ENCODE assay signal across 1 cellular context in genomic region chr19:10870501-10870954, GRCh38.
TF ChIP-seq lines count a peak whose summit lies in the region.

No MANE protein-coding gene starts in this region.

TF ChIP-seq in K562, 482 proteins besides CTCF, POLR2A, EP300 and RAD21 (continued from another document and continues in another):
- TF ChIP-seq, protein P1, sequence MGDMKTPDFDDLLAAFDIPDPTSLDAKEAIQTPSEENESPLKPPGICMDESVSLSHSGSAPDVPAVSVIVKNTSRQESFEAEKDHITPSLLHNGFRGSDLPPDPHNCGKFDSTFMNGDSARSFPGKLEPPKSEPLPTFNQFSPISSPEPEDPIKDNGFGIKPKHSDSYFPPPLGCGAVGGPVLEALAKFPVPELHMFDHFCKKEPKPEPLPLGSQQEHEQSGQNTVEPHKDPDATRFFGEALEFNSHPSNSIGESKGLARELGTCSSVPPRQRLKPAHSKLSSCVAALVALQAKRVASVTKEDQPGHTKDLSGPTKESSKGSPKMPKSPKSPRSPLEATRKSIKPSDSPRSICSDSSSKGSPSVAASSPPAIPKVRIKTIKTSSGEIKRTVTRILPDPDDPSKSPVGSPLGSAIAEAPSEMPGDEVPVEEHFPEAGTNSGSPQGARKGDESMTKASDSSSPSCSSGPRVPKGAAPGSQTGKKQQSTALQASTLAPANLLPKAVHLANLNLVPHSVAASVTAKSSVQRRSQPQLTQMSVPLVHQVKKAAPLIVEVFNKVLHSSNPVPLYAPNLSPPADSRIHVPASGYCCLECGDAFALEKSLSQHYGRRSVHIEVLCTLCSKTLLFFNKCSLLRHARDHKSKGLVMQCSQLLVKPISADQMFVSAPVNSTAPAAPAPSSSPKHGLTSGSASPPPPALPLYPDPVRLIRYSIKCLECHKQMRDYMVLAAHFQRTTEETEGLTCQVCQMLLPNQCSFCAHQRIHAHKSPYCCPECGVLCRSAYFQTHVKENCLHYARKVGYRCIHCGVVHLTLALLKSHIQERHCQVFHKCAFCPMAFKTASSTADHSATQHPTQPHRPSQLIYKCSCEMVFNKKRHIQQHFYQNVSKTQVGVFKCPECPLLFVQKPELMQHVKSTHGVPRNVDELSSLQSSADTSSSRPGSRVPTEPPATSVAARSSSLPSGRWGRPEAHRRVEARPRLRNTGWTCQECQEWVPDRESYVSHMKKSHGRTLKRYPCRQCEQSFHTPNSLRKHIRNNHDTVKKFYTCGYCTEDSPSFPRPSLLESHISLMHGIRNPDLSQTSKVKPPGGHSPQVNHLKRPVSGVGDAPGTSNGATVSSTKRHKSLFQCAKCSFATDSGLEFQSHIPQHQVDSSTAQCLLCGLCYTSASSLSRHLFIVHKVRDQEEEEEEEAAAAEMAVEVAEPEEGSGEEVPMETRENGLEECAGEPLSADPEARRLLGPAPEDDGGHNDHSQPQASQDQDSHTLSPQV (IDR thresholded peaks at IDR 0.05), result no peak
- TF ChIP-seq ELF4 (CRISPR knock-in tag; IDR thresholded peaks at IDR 0.05) (no peak), HMG20A (CRISPR knock-in tag; conservative IDR thresholded peaks at IDR 0.05) (no peak), PRMT5 (CRISPR knock-in tag; IDR thresholded peaks at IDR 0.05) (no peak), GTF2A2 (tag; IDR thresholded peaks at IDR 0.05) (no peak), SP1 (CRISPR knock-in tag; IDR thresholded peaks at IDR 0.05) (no peak), HNRNPL (IDR thresholded peaks at IDR 0.05; ENCODE audit: low read depth, low read length) (no peak), ZEB2 (IDR thresholded peaks at IDR 0.05) (no peak), ZNF561 (CRISPR knock-in tag; conservative IDR thresholded peaks at IDR 0.05) (no peak), HEY1 (CRISPR knock-in tag; IDR thresholded peaks at IDR 0.05; ENCODE audit: borderline replicate concordance) (no peak), CXXC5 (CRISPR knock-in tag; IDR thresholded peaks at IDR 0.05) (no peak), SAP30 (IDR thresholded peaks at IDR 0.05; ENCODE audit: borderline replicate concordance, insufficient read depth, low read depth, low read length, poor library complexity, severe bottlenecking) (no peak), ZBTB26 (CRISPR knock-in tag; IDR thresholded peaks at IDR 0.05) (0 out of 2 replicates have a peak, but pooled peaks have one; percentile 67), YBX1 (IDR thresholded peaks at IDR 0.05) (no peak), EZH2 (IDR thresholded peaks at IDR 0.05; ENCODE audit: borderline replicate concordance, low read depth, low read length) (no peak), GATA2 (CRISPR knock-in tag; IDR thresholded peaks at IDR 0.05) (peak; percentile 69), TRIM24 (IDR thresholded peaks at IDR 0.05) (peak; percentile 43 to 68; a peak in 2 of 4 replicates), RREB1 (CRISPR knock-in tag; IDR thresholded peaks at IDR 0.05) (0 out of 2 replicates have a peak, but pooled peaks have one; percentile 21), ZNF324 (CRISPR knock-in tag; IDR thresholded peaks at IDR 0.05) (no peak), NCOA4 (IDR thresholded peaks at IDR 0.05; ENCODE audit: partially characterized antibody) (no peak), ZNF253 (CRISPR knock-in tag; conservative IDR thresholded peaks at IDR 0.05) (no peak), NR1H2 (CRISPR knock-in tag; IDR thresholded peaks at IDR 0.05) (no peak), CBX8 (IDR thresholded peaks at IDR 0.05; ENCODE audit: borderline replicate concordance, extremely low read depth, low read depth, low read length, poor library complexity, severe bottlenecking) (no peak), ZBTB43 (CRISPR knock-in tag; IDR thresholded peaks at IDR 0.05) (no peak), SMARCA5 (IDR thresholded peaks at IDR 0.05) (no peak), ZNF121 (CRISPR knock-in tag; conservative IDR thresholded peaks at IDR 0.05) (no peak), NBN (IDR thresholded peaks at IDR 0.05; ENCODE audit: low read depth) (peak; percentile 77; the same call in 1 of the 2 replicates), EWSR1 (IDR thresholded peaks at IDR 0.05; ENCODE audit: borderline replicate concordance, low read depth, partially characterized antibody) (no peak), BHLHE40 (IDR thresholded peaks at IDR 0.05; ENCODE audit: low read length) (no peak), HIVEP1 (CRISPR knock-in tag; IDR thresholded peaks at IDR 0.05) (no peak), MTA3 (IDR thresholded peaks at IDR 0.05; ENCODE audit: borderline replicate concordance) (no peak), FOXA3 (CRISPR knock-in tag; conservative IDR thresholded peaks at IDR 0.05 in 1 of 2, IDR thresholded peaks at IDR 0.05 in 1 of 2) (no peak), SNIP1 (IDR thresholded peaks at IDR 0.05; ENCODE audit: low read depth) (no peak), VEZF1 (CRISPR knock-in tag; IDR thresholded peaks at IDR 0.05) (no peak; the same call in 1 of the 2 replicates), MEIS2 (IDR thresholded peaks at IDR 0.05; ENCODE audit: partially characterized antibody) (no peak), ZNF174 (CRISPR knock-in tag; IDR thresholded peaks at IDR 0.05) (no peak), MXD1 (CRISPR knock-in tag; IDR thresholded peaks at IDR 0.05; ENCODE audit: borderline replicate concordance, poor library complexity, severe bottlenecking) (no peak), SAFB (IDR thresholded peaks at IDR 0.05; ENCODE audit: borderline replicate concordance, low read depth, low read length) (no peak), TCF3 (CRISPR knock-in tag; IDR thresholded peaks at IDR 0.05) (peak; percentile 68), NONO (IDR thresholded peaks at IDR 0.05; ENCODE audit: low read depth in 2 of 2, low read length in 1 of 2) (no peak), MITF (IDR thresholded peaks at IDR 0.05) (no peak), ZNF696 (CRISPR knock-in tag; conservative IDR thresholded peaks at IDR 0.05) (no peak), NCOR1 (IDR thresholded peaks at IDR 0.05) (no peak; the same call in 1 of the 2 replicates), SUPT5H (IDR thresholded peaks at IDR 0.05) (peak; percentile 72)
- TF ChIP-seq, protein P2, sequence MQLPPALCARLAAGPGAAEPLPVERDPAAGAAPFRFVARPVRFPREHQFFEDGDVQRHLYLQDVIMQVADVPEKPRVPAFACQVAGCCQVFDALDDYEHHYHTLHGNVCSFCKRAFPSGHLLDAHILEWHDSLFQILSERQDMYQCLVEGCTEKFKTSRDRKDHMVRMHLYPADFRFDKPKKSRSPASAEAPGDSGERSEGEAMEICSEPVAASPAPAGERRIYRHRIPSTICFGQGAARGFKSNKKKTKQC (CRISPR knock-in tag; IDR thresholded peaks at IDR 0.05), result no peak; the same call in 1 of the 2 replicates
- TF ChIP-seq, protein P3, sequence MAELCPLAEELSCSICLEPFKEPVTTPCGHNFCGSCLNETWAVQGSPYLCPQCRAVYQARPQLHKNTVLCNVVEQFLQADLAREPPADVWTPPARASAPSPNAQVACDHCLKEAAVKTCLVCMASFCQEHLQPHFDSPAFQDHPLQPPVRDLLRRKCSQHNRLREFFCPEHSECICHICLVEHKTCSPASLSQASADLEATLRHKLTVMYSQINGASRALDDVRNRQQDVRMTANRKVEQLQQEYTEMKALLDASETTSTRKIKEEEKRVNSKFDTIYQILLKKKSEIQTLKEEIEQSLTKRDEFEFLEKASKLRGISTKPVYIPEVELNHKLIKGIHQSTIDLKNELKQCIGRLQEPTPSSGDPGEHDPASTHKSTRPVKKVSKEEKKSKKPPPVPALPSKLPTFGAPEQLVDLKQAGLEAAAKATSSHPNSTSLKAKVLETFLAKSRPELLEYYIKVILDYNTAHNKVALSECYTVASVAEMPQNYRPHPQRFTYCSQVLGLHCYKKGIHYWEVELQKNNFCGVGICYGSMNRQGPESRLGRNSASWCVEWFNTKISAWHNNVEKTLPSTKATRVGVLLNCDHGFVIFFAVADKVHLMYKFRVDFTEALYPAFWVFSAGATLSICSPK (IDR thresholded peaks at IDR 0.05; ENCODE audit: borderline replicate concordance), result 0 out of 2 replicates have a peak, but pooled peaks have one; percentile 42
- TF ChIP-seq, protein P4, sequence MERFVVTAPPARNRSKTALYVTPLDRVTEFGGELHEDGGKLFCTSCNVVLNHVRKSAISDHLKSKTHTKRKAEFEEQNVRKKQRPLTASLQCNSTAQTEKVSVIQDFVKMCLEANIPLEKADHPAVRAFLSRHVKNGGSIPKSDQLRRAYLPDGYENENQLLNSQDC (CRISPR knock-in tag; IDR thresholded peaks at IDR 0.05), result no peak
